ENCODE assay signal across 24 cellular contexts in genomic region chr12:99765469-99766114, GRCh38.
DNase-seq lines count a peak whose midpoint lies in the region; ATAC-seq, FAIRE-seq and TF ChIP-seq lines count a peak whose summit lies in the region.
"Had no signal": no experiment of that assay in that cellular context is flagged by ENCODE, and none has a peak within 500 bp of the region (broad histone marks: within the 10 kb centered on the region; RNA-seq: fewer than 3 reads in every experiment).

No MANE protein-coding gene starts in this region.

- intact Hi-C loops in HepG2 (cut with micrococcal nuclease; ENCODE audit: unreplicated experiment), result no loop called here
- intact Hi-C loops in activated CD8-positive, alpha-beta T cell treated with anti-CD3 and anti-CD28 coated beads for 36 hours (cut with micrococcal nuclease), result no loop called here

- in situ Hi-C loops in HepG2 (cut with HindIII; ENCODE audit: extremely low pct_ligation_motif_present, low pct_unique_long_range_greater_than_20kb), result loop anchor here (10.0 to 25.0 kb wide), 2 partner anchors 381 to 728 kb away; no protein-coding TSS in a partner anchor

- no peak for TF ChIP-seq EP300 in HepG2 (IDR thresholded peaks at IDR 0.05; ENCODE audit: low read depth in 2 of 2, low read length in 2 of 2)
- TF ChIP-seq EP300 in HepG2 (CRISPR knock-in tag; IDR thresholded peaks at IDR 0.05; ENCODE audit: borderline replicate concordance), result no peak
- TF ChIP-seq EP300 in suprapubic skin (IDR thresholded peaks at IDR 0.05), result no peak

- TF ChIP-seq CTCF in liver (IDR thresholded peaks at IDR 0.05; ENCODE audit: low read depth, low read length, missing input control) (no peak), HepG2 (CRISPR knock-in tag; IDR thresholded peaks at IDR 0.05) (no peak), coronary artery (IDR thresholded peaks at IDR 0.05) (no peak), nephron (IDR thresholded peaks at IDR 0.05; ENCODE audit: unreplicated experiment in 3 of 3) (no peak), suprapubic skin (IDR thresholded peaks at IDR 0.05) (no peak)
- TF ChIP-seq CTCF in activated CD8-positive, alpha-beta T cell treated with anti-CD3 and anti-CD28 coated beads for 36 hours (IDR thresholded peaks at IDR 0.05), result no peak

- TF ChIP-seq RAD21 in liver (IDR thresholded peaks at IDR 0.05) (no peak), HepG2 (CRISPR knock-in tag; IDR thresholded peaks at IDR 0.05) (no peak)

- CTCF ChIA-PET in HepG2 (lab: Yijun Ruan, JAX; ENCODE audit: low intra/inter-chr PET ratio, low total read pairs), result no interaction called here
- CTCF ChIA-PET in activated CD8-positive, alpha-beta T cell treated with anti-CD3 and anti-CD28 coated beads for 36 hours (lab: Charles Lee), result no interaction called here

- H3K36me3 ChIP-seq in liver (ENCODE audit: control insufficient read depth in 4 of 4, insufficient read depth in 3 of 4, low read depth in 1 of 4, low read length in 3 of 4) (no peaks in the 10 kb centered on the region), HepG2 (replicated peaks in 1 of 2; ENCODE audit: control insufficient read depth in 1 of 2, insufficient read depth in 2 of 2, low read length in 2 of 2) (no peaks in the 10 kb centered on the region), suprapubic skin (no peaks in the 10 kb centered on the region)

- H3K4me3 ChIP-seq in liver (ENCODE audit: low read depth in 1 of 3, low read length in 3 of 3) (peak overlapping the region in 2 of 3 donors; percentile 15 to 28), HepG2 (replicated peaks in 1 of 3; ENCODE audit: insufficient read depth in 1 of 3, low read depth in 2 of 3, low read length in 3 of 3) (no peak overlapping the region), coronary artery (peak overlapping the region; percentile 27), suprapubic skin (no peak overlapping the region)
- H3K4me3 ChIP-seq: BLaER1, GM12878, GM23338 had no signal

- H3K4me2 ChIP-seq in HepG2 (ENCODE audit: low read depth, low read length), result no peak overlapping the region
- H3K4me2 ChIP-seq: BLaER1, GM23338 had no signal

- TF ChIP-seq POLR2A in HepG2 (IDR thresholded peaks at IDR 0.05; ENCODE audit: insufficient read depth in 1 of 2, low read depth in 2 of 2, low read length in 2 of 2), result no peak
- TF ChIP-seq POLR2A in suprapubic skin (IDR thresholded peaks at IDR 0.05), result no peak

- no peaks in the 10 kb centered on the region for H3K36me3 Mint-ChIP-seq in nephron (ENCODE audit: low read depth)
- H3K36me3 Mint-ChIP-seq in activated CD8-positive, alpha-beta T cell treated with anti-CD3 and anti-CD28 coated beads for 36 hours (ENCODE audit: low read depth), result no peaks in the 10 kb centered on the region
- H3K36me3 Mint-ChIP-seq: CD4-positive, CD25-positive, alpha-beta regulatory T cell; CD8-positive, alpha-beta T cell had no signal

- H3K4me1 Mint-ChIP-seq in nephron, result peaks cover 20% of the 10 kb centered on the region
- no peaks in the 10 kb centered on the region for H3K4me1 Mint-ChIP-seq in activated CD8-positive, alpha-beta T cell treated with anti-CD3 and anti-CD28 coated beads for 36 hours (ENCODE audit: low read depth)
- H3K4me1 Mint-ChIP-seq: B cell; CD4-positive, CD25-positive, alpha-beta regulatory T cell had no signal

- peak overlapping the region in 1 of 2 donors; percentile 2 for H3K27ac ChIP-seq in liver (ENCODE audit: low read depth in 1 of 2, low read length in 2 of 2)
- H3K27ac ChIP-seq in HepG2 (ENCODE audit: extremely low read length, insufficient read depth, low read length), result no peak overlapping the region
- H3K27ac ChIP-seq in coronary artery, result peak overlapping the region; percentile 7 to 15
- H3K27ac ChIP-seq in suprapubic skin, result no peak overlapping the region
- H3K27ac ChIP-seq: 22Rv1, BLaER1, C4-2B had no signal

- 35% methylated on average over 3 of the region's 3 CpGs for WGBS in liver
- 1% methylated on average over 3 of the region's 3 CpGs for WGBS in HepG2 (ENCODE audit: low lambda C conversion rate)
- WGBS in suprapubic skin, result 76% methylated on average over 3 of the region's 3 CpGs

- no peaks in the 10 kb centered on the region for H3K9me3 Mint-ChIP-seq in nephron
- no peaks in the 10 kb centered on the region for H3K9me3 Mint-ChIP-seq in activated CD8-positive, alpha-beta T cell treated with anti-CD3 and anti-CD28 coated beads for 36 hours
- H3K9me3 Mint-ChIP-seq: CD8-positive, alpha-beta T cell; GM23338; H9 had no signal

- H2AFZ ChIP-seq in HepG2 (ENCODE audit: low read length), result no peak overlapping the region
- H2AFZ ChIP-seq: GM23338 had no signal

- FAIRE-seq in HepG2 (lab: Jason Lieb, UNC), result no peak
- FAIRE-seq: A204.1, GM12878, GM19239 had no signal

- H3K27me3 ChIP-seq in liver (ENCODE audit: control insufficient read depth in 4 of 4, insufficient read depth in 4 of 4, low read length in 3 of 4), result no peaks in the 10 kb centered on the region
- no peaks in the 10 kb centered on the region for H3K27me3 ChIP-seq in HepG2 (ENCODE audit: control insufficient read depth in 1 of 2, insufficient read depth in 2 of 2, low read length in 2 of 2)
- H3K27me3 ChIP-seq in suprapubic skin, result no peaks in the 10 kb centered on the region
- H3K27me3 ChIP-seq: BLaER1 had no signal

- H3K27me3 Mint-ChIP-seq in nephron (ENCODE audit: low read depth), result peaks cover 6% of the 10 kb centered on the region
- H3K27me3 Mint-ChIP-seq in activated CD8-positive, alpha-beta T cell treated with anti-CD3 and anti-CD28 coated beads for 36 hours, result no peaks in the 10 kb centered on the region
- H3K27me3 Mint-ChIP-seq: B cell had no signal

- no peak for ATAC-seq in HepG2
- ATAC-seq in activated CD8-positive, alpha-beta T cell treated with anti-CD3 and anti-CD28 coated beads for 36 hours, result no peak
- ATAC-seq: CD8-positive, alpha-beta T cell; GM12878; GM23338; HCT116 had no signal

- H3K4me1 ChIP-seq in liver (ENCODE audit: control insufficient read depth in 4 of 4, insufficient read depth in 4 of 4, low read length in 3 of 4) (peaks cover 0 to 18% (median 7%) of the 10 kb centered on the region in 4 donors), HepG2 (ENCODE audit: insufficient read depth, low read length) (no peaks in the 10 kb centered on the region), suprapubic skin (no peaks in the 10 kb centered on the region)
- H3K4me1 ChIP-seq: BLaER1, Caco-2 had no signal

- no peak overlapping the region for H3K4me3 Mint-ChIP-seq in nephron
- no peak overlapping the region for H3K4me3 Mint-ChIP-seq in activated CD8-positive, alpha-beta T cell treated with anti-CD3 and anti-CD28 coated beads for 36 hours
- H3K4me3 Mint-ChIP-seq: B cell; CD4-positive, CD25-positive, alpha-beta regulatory T cell; CD8-positive, alpha-beta T cell; GM23338; H9 had no signal

- H3K9me3 ChIP-seq in liver (ENCODE audit: control insufficient read depth in 4 of 4, low read length in 3 of 4) (no peaks in the 10 kb centered on the region), HepG2 (ENCODE audit: low read length) (no peaks in the 10 kb centered on the region), suprapubic skin (no peaks in the 10 kb centered on the region)
- H3K9me3 ChIP-seq: BLaER1, Caco-2 had no signal

- peak overlapping the region in 2 of 3 experiments; percentile 89 to 92 for H3K27ac Mint-ChIP-seq in nephron
- no peak overlapping the region for H3K27ac Mint-ChIP-seq in activated CD8-positive, alpha-beta T cell treated with anti-CD3 and anti-CD28 coated beads for 36 hours
- H3K27ac Mint-ChIP-seq: B cell; CD4-positive, CD25-positive, alpha-beta regulatory T cell; CD8-positive, alpha-beta T cell; GM23338 had no signal

- no peaks in the 10 kb centered on the region for H4K20me1 ChIP-seq in HepG2 (ENCODE audit: insufficient read depth, low read length)

- no TSS peak for BruUV-seq in HepG2 (replicated peaks; lab: Mats Ljungman, UMichigan)

- POLR2A ChIA-PET in HepG2 (lab: Yijun Ruan, JAX), result no interaction called here
- POLR2A ChIA-PET in activated CD8-positive, alpha-beta T cell treated with anti-CD3 and anti-CD28 coated beads for 36 hours (lab: Charles Lee), result no interaction called here

- H3K9ac ChIP-seq in liver (ENCODE audit: low read depth in 1 of 2, low read length in 2 of 2) (peak overlapping the region in 1 of 2 donors; percentile 58), HepG2 (ENCODE audit: insufficient read depth, low read depth, low read length) (no peak overlapping the region)
- H3K9ac ChIP-seq: BLaER1 had no signal

- DNase-seq in HepG2 (ENCODE audit: low spot score) (no peak), coronary artery (ENCODE audit: low spot score) (no peak), HPDE6-E6E7 (ENCODE audit: extremely low spot score) (no peak), suprapubic skin (ENCODE audit: low spot score in 2 of 2) (no peak)
- no peak for DNase-seq in activated CD8-positive, alpha-beta T cell treated with anti-CD3 and anti-CD28 coated beads for 36 hours
- DNase-seq: Caco-2; CD4-positive, CD25-positive, alpha-beta regulatory T cell; CD8-positive, alpha-beta T cell; DMS 273 treated with DMSO at 0.1 percent for 48 hours; DMS79; EL; GDM1; H9 had no signal

- no peaks in the 10 kb centered on the region for H3K79me2 ChIP-seq in HepG2 (ENCODE audit: insufficient read depth, low read length)

TF ChIP-seq in liver, 16 proteins besides CTCF, POLR2A, EP300 and RAD21:
- no peak for TF ChIP-seq FOXA2 (IDR thresholded peaks at IDR 0.05)
- TF ChIP-seq GABPA (IDR thresholded peaks at IDR 0.05 in 1 of 2, conservative IDR thresholded peaks at IDR 0.05 in 1 of 2), result no peak
- TF ChIP-seq FOXA1 (IDR thresholded peaks at IDR 0.05), result no peak
- TF ChIP-seq YY1 (IDR thresholded peaks at IDR 0.05), result peak; percentile 46
- no peak for TF ChIP-seq TAF1 (conservative IDR thresholded peaks at IDR 0.05)
- TF ChIP-seq JUND (IDR thresholded peaks at IDR 0.05), result no peak
- peak; percentile 47 to 52 for TF ChIP-seq HNF4A (conservative IDR thresholded peaks at IDR 0.05)

TF ChIP-seq in HepG2, 621 proteins besides CTCF, POLR2A, EP300 and RAD21:
- TF ChIP-seq KLF11 (CRISPR knock-in tag; IDR thresholded peaks at IDR 0.05) (no peak), BCL3 (CRISPR knock-in tag; IDR thresholded peaks at IDR 0.05) (no peak)
TF ChIP-seq in HepG2: peak in this region for 0.

Comparison
In these comparisons a context has a peak if more than half of its experiments do, and no peak if none do; other contexts are left out.
1. H3K4me3 ChIP-seq: peak in liver (2 of 3) and coronary artery (single experiment); none in HepG2 (0 of 3) and suprapubic skin (single experiment).
2. H3K27ac ChIP-seq: peak in coronary artery (2 of 2); none in HepG2 (single experiment) and suprapubic skin (single experiment).